Comparison of ENCODE assay signal across 8 cellular contexts in genomic region chr6:28980137-28980796, GRCh38. TPM values are rescaled to one million over a fixed set of nuclear protein-coding genes. Genes with fewer than 3 reads are reported as not detected.
DNase-seq lines count a peak whose midpoint lies in the region; ATAC-seq, FAIRE-seq and TF ChIP-seq lines count a peak whose summit lies in the region.

No MANE protein-coding gene starts in this region.

- DNase-seq in H1 (ENCODE audit: low read depth in 1 of 2, low spot score in 2 of 2) (no peak), progenitor cell of endocrine pancreas (ENCODE audit: low spot score, unreplicated experiment) (no peak), NCI-H446 treated with DMSO at 0.1 percent for 48 hours (lab: John Stamatoyannopoulos, UW) (no peak), GF-D8 (lab: John Stamatoyannopoulos, UW) (no peak), D721Med (ENCODE audit: insufficient read length, low spot score) (no peak)

- FAIRE-seq in H1 (lab: Jason Lieb, UNC) = no peak
- no peak for FAIRE-seq in D721Med (lab: Jason Lieb, UNC)

- H3K18ac ChIP-seq in H1 (ENCODE audit: extremely low read depth, low read length) = peak overlapping the region; percentile 71; the same call in 1 of the 2 replicates

- TF ChIP-seq EP300 in H1 (IDR thresholded peaks at IDR 0.05; ENCODE audit: borderline replicate concordance in 1 of 2, low read depth in 2 of 2, low read length in 2 of 2) = no peak

- peaks cover 41% of the 10 kb centered on the region for H3K4me1 Mint-ChIP-seq in progenitor cell of endocrine pancreas (ENCODE audit: low read depth)

- no peak overlapping the region for H3K23ac ChIP-seq in H1 (ENCODE audit: insufficient read length)

- CTCF ChIA-PET in H1 (lab: Charles Lee; ENCODE audit: partially characterized antibody) = interaction anchor here (0.7 to 3.7 kb wide), 10 partner anchors 10 to 139 kb away, joined by 3 to 19 read pairs (median 4); no protein-coding TSS in a partner anchor

- TF ChIP-seq POLR2A in H1 (IDR thresholded peaks at IDR 0.05; ENCODE audit: control extremely low read depth in 1 of 2, low read depth in 2 of 2, low read length in 2 of 2) = no peak

- H3K4ac ChIP-seq in H1 (replicated peaks; ENCODE audit: insufficient read length, low read depth, low read length) = no peak overlapping the region

- H4K20me1 ChIP-seq in OCI-LY1 (ENCODE audit: insufficient read depth, low read length) (no peaks in the 10 kb centered on the region), H1 (replicated peaks in 1 of 2; ENCODE audit: control insufficient read depth in 1 of 2, insufficient read depth in 2 of 2, low read length in 2 of 2) (no peaks in the 10 kb centered on the region)

- peak overlapping the region; percentile 100 for H3K27ac Mint-ChIP-seq in progenitor cell of endocrine pancreas

- TF ChIP-seq CTCF in OCI-LY1 (IDR thresholded peaks at IDR 0.05; ENCODE audit: low read length) (no peak), H1 (IDR thresholded peaks at IDR 0.05; ENCODE audit: control extremely low read depth in 1 of 3, insufficient read depth in 1 of 3, low read depth in 1 of 3, low read length in 3 of 3) (no peak), progenitor cell of endocrine pancreas (IDR thresholded peaks at IDR 0.05; ENCODE audit: unreplicated experiment) (no peak), D721Med (IDR thresholded peaks at IDR 0.05; ENCODE audit: insufficient read depth, missing control alignments) (no peak)

- no peak overlapping the region for H2BK120ac ChIP-seq in H1 (replicated peaks; ENCODE audit: low read depth, low read length)

- no peak overlapping the region for H3K56ac ChIP-seq in H1 (replicated peaks; ENCODE audit: insufficient read length, low read depth, low read length)

- peaks cover 6% of the 10 kb centered on the region for H3K23me2 ChIP-seq in H1 (ENCODE audit: low read depth, low read length)

- H3K79me1 ChIP-seq in H1 (ENCODE audit: low read depth, low read length) = no peaks in the 10 kb centered on the region

- H3K4me1 ChIP-seq in ES-I3 (ENCODE audit: insufficient read depth, low read length) (peaks cover 19% of the 10 kb centered on the region), OCI-LY1 (ENCODE audit: insufficient read depth, low read length, severe bottlenecking) (peaks cover 50% of the 10 kb centered on the region), H1 (replicated peaks in 1 of 4; ENCODE audit: control insufficient read depth in 3 of 4, insufficient read depth in 4 of 4, low read length in 3 of 4) (peaks cover 0 to 6% (median 0%) of the 10 kb centered on the region in 4 experiments; a peak in 3 of 7 replicates)

- POLR2A ChIA-PET in H1 (lab: Charles Lee; ENCODE audit: partially characterized antibody) = interaction anchor here (1.6 to 1.8 kb wide), 3 partner anchors 40 to 142 kb away, joined by 5 to 8 read pairs (median 5); partner anchors contain the start of gene TRIM27

- no peaks in the 10 kb centered on the region for H3K9me2 ChIP-seq in OCI-LY1 (ENCODE audit: low read depth, low read length)

- H3K4me2 ChIP-seq in OCI-LY1 (ENCODE audit: low read length) (peak overlapping the region; percentile 82), H1 (ENCODE audit: insufficient read depth in 1 of 2, low read depth in 2 of 2, low read length in 2 of 2) (peak overlapping the region; percentile 65 to 92)

- ATAC-seq in HG03521 (IDR thresholded peaks at IDR 0.05; ENCODE audit: unreplicated experiment) = no peak

- WGBS in H1 (ENCODE audit: extremely low coverage in 1 of 2, insufficient coverage in 1 of 2, insufficient read length in 1 of 2, insufficient replicate concordance in 2 of 2, low coverage in 1 of 2, low lambda C conversion rate in 2 of 2, missing lambda C conversion rate in 1 of 2), 2 experiments = 65% methylated on average over 7 of the region's 7 CpGs; no CpG with 5 or more reads in 1 of the 2 experiments

- H3K36me3 Mint-ChIP-seq in progenitor cell of endocrine pancreas (ENCODE audit: insufficient read depth) = no peaks in the 10 kb centered on the region

- H3K9me3 ChIP-seq in ES-I3 (ENCODE audit: control insufficient read depth, insufficient read depth, low read length) (no peaks in the 10 kb centered on the region), OCI-LY1 (ENCODE audit: low read length) (no peaks in the 10 kb centered on the region), H1 (ENCODE audit: insufficient read depth in 2 of 2, low read depth in 1 of 2, low read length in 1 of 2) (no peaks in the 10 kb centered on the region)

- H3K14ac ChIP-seq in H1 (ENCODE audit: insufficient read length) = no peak overlapping the region

- no peak overlapping the region for H4K5ac ChIP-seq in H1 (ENCODE audit: insufficient read length, low read depth, low read length)

- H3K9ac ChIP-seq in ES-I3 (ENCODE audit: low read depth, low read length) = peak overlapping the region; percentile 73
- H3K9ac ChIP-seq in OCI-LY1 (ENCODE audit: low read length) = peak overlapping the region; percentile 57; the same call in 1 of the 2 replicates
- peak overlapping the region in 1 of 4 experiments; percentile 52; a peak in 1 of 7 replicates for H3K9ac ChIP-seq in H1 (replicated peaks in 1 of 4; ENCODE audit: extremely low read depth in 1 of 4, low read depth in 3 of 4, low read length in 3 of 4)

- peaks cover 3% of the 10 kb centered on the region for H3K27me3 Mint-ChIP-seq in progenitor cell of endocrine pancreas

- no peaks in the 10 kb centered on the region for H3K9me3 Mint-ChIP-seq in progenitor cell of endocrine pancreas (ENCODE audit: low read depth)

- H2AK5ac ChIP-seq in H1 (ENCODE audit: low read depth, low read length) = no peak overlapping the region

- H3K36me3 ChIP-seq in ES-I3 (ENCODE audit: insufficient read depth, low read length) (no peaks in the 10 kb centered on the region), OCI-LY1 (ENCODE audit: insufficient read depth, low read length) (no peaks in the 10 kb centered on the region), H1 (ENCODE audit: control insufficient read depth in 2 of 4, insufficient read depth in 4 of 4, low read length in 3 of 4) (no peaks in the 10 kb centered on the region)

- no peak overlapping the region for H2AFZ ChIP-seq in OCI-LY1 (ENCODE audit: low read length)
- peak overlapping the region; percentile 94 for H2AFZ ChIP-seq in H1 (ENCODE audit: low read length)

- H3K4me3 Mint-ChIP-seq in progenitor cell of endocrine pancreas (ENCODE audit: low read depth) = peak overlapping the region; percentile 91

- H2BK5ac ChIP-seq in H1 (ENCODE audit: low read depth, low read length) = 0 out of 2 replicates have a peak overlapping the region, but pooled peaks have one; percentile 79

- H4K8ac ChIP-seq in H1 (ENCODE audit: extremely low read depth, insufficient read depth, low read length) = no peak overlapping the region

- no peak overlapping the region for H4K91ac ChIP-seq in H1 (replicated peaks; ENCODE audit: insufficient read length, low read length)

- 0 out of 2 replicates have a peak overlapping the region, but pooled peaks have one; percentile 51 for H2BK12ac ChIP-seq in H1 (ENCODE audit: low read depth, low read length)

- H3K27me3 ChIP-seq in OCI-LY1 (ENCODE audit: insufficient read depth, low read length) (no peaks in the 10 kb centered on the region), H1 (replicated peaks in 1 of 4; ENCODE audit: control insufficient read depth in 3 of 4, extremely low read depth in 1 of 4, insufficient read depth in 3 of 4, low read length in 3 of 4) (no peaks in the 10 kb centered on the region; a peak in 2 of 7 replicates)

- H3K27ac ChIP-seq in OCI-LY1 (ENCODE audit: low read depth, low read length, poor library complexity, severe bottlenecking) = no peak overlapping the region
- no peak overlapping the region for H3K27ac ChIP-seq in H1 (ENCODE audit: low read depth, low read length)

- no peak overlapping the region for H2BK20ac ChIP-seq in H1 (ENCODE audit: low read length)

- no peak overlapping the region for H2BK15ac ChIP-seq in H1 (ENCODE audit: low read length)

- H3K4me3 ChIP-seq in OCI-LY1 (ENCODE audit: low read depth, low read length, poor library complexity, severe bottlenecking) = peak overlapping the region; percentile 87
- peak overlapping the region; percentile 91 to 100 (median 96) for H3K4me3 ChIP-seq in H1 (ENCODE audit: extremely low read depth in 1 of 4, insufficient read depth in 2 of 4, low read depth in 3 of 4, low read length in 4 of 4)

- no peaks in the 10 kb centered on the region for H3F3A ChIP-seq in OCI-LY1 (ENCODE audit: insufficient read depth, low read length)

- TF ChIP-seq RAD21 in H1 (IDR thresholded peaks at IDR 0.05 in 1 of 2, conservative IDR thresholded peaks at IDR 0.05 in 1 of 2; ENCODE audit: low read depth in 2 of 2, low read length in 2 of 2) = no peak

- H3K79me2 ChIP-seq in OCI-LY1 (ENCODE audit: insufficient read depth, low read length) = no peaks in the 10 kb centered on the region
- no peaks in the 10 kb centered on the region for H3K79me2 ChIP-seq in H1 (ENCODE audit: control insufficient read depth in 1 of 2, insufficient read depth in 2 of 2, low read length in 2 of 2)

TF ChIP-seq in H1, 55 proteins besides CTCF, POLR2A, EP300 and RAD21:
- TF ChIP-seq NRF1 (IDR thresholded peaks at IDR 0.05; ENCODE audit: low read depth, low read length) (no peak), SUZ12 (IDR thresholded peaks at IDR 0.05; ENCODE audit: low read length) (0 out of 2 replicates have a peak, but pooled peaks have one; percentile 13), SP1 (IDR thresholded peaks at IDR 0.05; ENCODE audit: low read depth, low read length) (peak; percentile 17; the same call in 1 of the 2 replicates)

RNA-seq across cellular contexts. Expression of gene ZNF311, which starts 24.8 kb away (rescaled TPM):
- 4.2 and 4.3 TPM in 2 replicates for total RNA-seq in H1 (2021; fragmentation: NEBNext Ultra II Directional; extraction: Animal tissue kit (Norgen Biotek cat#: 25700))
- polyA plus RNA-seq in H1 (2011; rRNA removed) = 1.4 and 1.9 TPM in 2 replicates
- 3.1 TPM for polyA plus RNA-seq in H1 (2011; cell fraction: cytosol; rRNA removed)
- 2.4 TPM for polyA plus RNA-seq in H1 (2011; cell fraction: nucleus; rRNA removed)
- 1.9 to 3.4 TPM (median 2.9 TPM) in 4 replicates for polyA plus RNA-seq in H1 (2012, experiment 1 of 2)
- polyA plus RNA-seq in H1 (2012, experiment 2 of 2) = 0.26 TPM
- 2.2 TPM for polyA plus RNA-seq in H1 (2013, experiment 1 of 2)
- polyA plus RNA-seq in H1 (2013, experiment 2 of 2) = 2.0 TPM
- polyA minus RNA-seq in H1 (2011; rRNA and poly(A)+ RNA removed) = 4.4 and 4.6 TPM in 2 replicates
- 1.6 TPM for polyA minus RNA-seq in H1 (2011; cell fraction: cytosol; rRNA and poly(A)+ RNA removed)
- 5.1 TPM for polyA minus RNA-seq in H1 (2011; cell fraction: nucleus; rRNA and poly(A)+ RNA removed)
- total RNA-seq in progenitor cell of endocrine pancreas = 0.91 and 1.4 TPM in 2 replicates

RNA-seq across cellular contexts. Expression of gene TRIM27, which starts 56.5 kb away (rescaled TPM):
- 76.4 and 78.9 TPM in 2 replicates for total RNA-seq in H1 (2021; fragmentation: NEBNext Ultra II Directional; extraction: Animal tissue kit (Norgen Biotek cat#: 25700))
- 61.2 and 85.9 TPM in 2 replicates for polyA plus RNA-seq in H1 (2011; rRNA removed)
- 67.9 TPM for polyA plus RNA-seq in H1 (2011; cell fraction: cytosol; rRNA removed)
- 84.9 TPM for polyA plus RNA-seq in H1 (2011; cell fraction: nucleus; rRNA removed)
- 59.9 to 67.2 TPM (median 65.2 TPM) in 4 replicates for polyA plus RNA-seq in H1 (2012, experiment 1 of 2)
- 79.0 TPM for polyA plus RNA-seq in H1 (2012, experiment 2 of 2)
- 44.6 TPM for polyA plus RNA-seq in H1 (2013, experiment 1 of 2)
- 42.9 TPM for polyA plus RNA-seq in H1 (2013, experiment 2 of 2)
- polyA minus RNA-seq in H1 (2011; rRNA and poly(A)+ RNA removed) = 105 and 114 TPM in 2 replicates
- polyA minus RNA-seq in H1 (2011; cell fraction: cytosol; rRNA and poly(A)+ RNA removed) = 70.7 TPM
- polyA minus RNA-seq in H1 (2011; cell fraction: nucleus; rRNA and poly(A)+ RNA removed) = 92.8 TPM
- total RNA-seq in progenitor cell of endocrine pancreas = 91.8 and 97.3 TPM in 2 replicates
